Comparison of ENCODE assay signal across 2 cellular contexts in the genomic region with DNA sequence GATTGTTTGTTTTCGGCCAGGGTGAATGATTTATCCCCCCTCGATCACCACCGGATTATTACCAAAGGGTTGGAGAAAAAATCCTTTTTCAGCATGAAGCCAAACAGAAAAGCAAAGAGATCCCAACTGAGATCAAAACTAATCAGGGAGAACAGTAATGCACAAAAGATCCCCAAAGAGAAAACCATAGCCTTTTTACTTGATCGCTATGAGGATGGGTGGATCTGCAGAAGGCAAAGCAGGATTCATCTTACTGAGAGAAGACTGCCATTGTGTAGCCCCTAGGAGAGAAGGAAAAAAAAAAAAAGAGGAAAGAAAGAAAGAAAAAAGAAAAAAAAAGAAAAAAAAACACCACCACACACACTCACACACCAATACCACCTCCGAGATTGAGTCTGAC.
TF ChIP-seq lines count a peak whose summit lies in the region.

TSS of gene FGF14 (minus strand) at position 294 of the 400 bp plus-strand sequence.

TF ChIP-seq in liver, 16 proteins besides CTCF, POLR2A, EP300 and RAD21:
- no peak for TF ChIP-seq REST (IDR thresholded peaks at IDR 0.05)

TF ChIP-seq in HepG2, 621 proteins besides CTCF, POLR2A, EP300 and RAD21 (continued from another document):
- no peak for TF ChIP-seq TOE1 (CRISPR knock-in tag; IDR thresholded peaks at IDR 0.05)
- no peak for TF ChIP-seq ZNF275 (CRISPR knock-in tag; IDR thresholded peaks at IDR 0.05; ENCODE audit: borderline replicate concordance)
- no peak for TF ChIP-seq NCOR1 (IDR thresholded peaks at IDR 0.05; ENCODE audit: borderline replicate concordance, low read length)
- no peak for TF ChIP-seq MAZ (IDR thresholded peaks at IDR 0.05; ENCODE audit: borderline replicate concordance, low read depth, low read length)
- no peak for TF ChIP-seq MAZ (CRISPR knock-in tag; IDR thresholded peaks at IDR 0.05; ENCODE audit: low read depth)
